Comparison of ENCODE assay signal across 8 cellular contexts in the genomic region with DNA sequence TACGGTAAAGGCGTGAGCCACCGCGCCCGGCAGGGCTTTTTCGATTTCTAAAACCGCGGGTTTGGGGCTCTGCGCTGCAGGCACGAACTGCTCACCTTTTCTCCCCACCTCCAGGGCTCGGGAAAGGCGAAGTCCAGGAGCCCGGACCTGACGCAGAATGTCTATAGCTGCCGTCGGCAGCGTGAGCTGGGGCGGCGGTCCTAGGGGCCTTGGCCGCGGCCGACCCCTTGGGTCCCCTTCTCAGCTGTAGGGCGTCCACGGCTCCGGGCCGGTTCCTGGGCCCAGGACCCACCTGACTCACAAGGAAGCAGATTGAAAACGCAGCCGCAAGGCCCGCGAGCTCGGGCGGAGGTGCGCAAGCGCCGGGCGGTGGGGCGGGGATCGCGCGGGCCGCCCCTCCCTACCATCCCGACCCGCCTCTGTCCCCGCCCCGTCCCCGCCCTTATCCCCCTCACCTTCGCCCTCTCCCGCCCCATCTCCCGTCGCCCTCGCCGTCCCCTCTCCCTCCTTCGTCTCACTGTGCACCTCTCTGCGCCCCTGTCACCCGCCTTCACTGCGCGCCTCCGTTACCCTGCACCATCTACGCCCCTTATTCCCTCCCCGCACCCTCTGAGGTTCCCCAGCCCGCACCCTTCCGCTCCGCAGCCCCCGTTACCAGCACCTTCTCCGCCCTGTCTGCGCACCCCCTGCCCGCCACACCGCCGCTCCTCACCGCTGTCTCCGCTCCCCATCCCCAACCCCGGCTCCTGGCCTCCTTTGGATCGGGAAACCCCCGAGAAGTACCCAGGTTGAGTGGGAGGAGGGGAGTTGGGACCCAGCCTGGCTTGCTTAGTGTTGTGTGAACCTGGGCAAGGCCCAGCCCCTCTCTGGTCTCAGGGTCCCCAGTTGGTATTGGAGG. TPM values are rescaled to one million over a fixed set of nuclear protein-coding genes. Genes with fewer than 3 reads are reported as not detected.
DNase-seq lines count a peak whose midpoint lies in the region; ATAC-seq and TF ChIP-seq lines count a peak whose summit lies in the region.

A gene with protein sequence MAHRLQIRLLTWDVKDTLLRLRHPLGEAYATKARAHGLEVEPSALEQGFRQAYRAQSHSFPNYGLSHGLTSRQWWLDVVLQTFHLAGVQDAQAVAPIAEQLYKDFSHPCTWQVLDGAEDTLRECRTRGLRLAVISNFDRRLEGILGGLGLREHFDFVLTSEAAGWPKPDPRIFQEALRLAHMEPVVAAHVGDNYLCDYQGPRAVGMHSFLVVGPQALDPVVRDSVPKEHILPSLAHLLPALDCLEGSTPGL (minus strand): TSS at position 353 of the 898 bp plus-strand sequence. CDS start 2,632 bp downstream, outside the sequence.

- H3K4me1 Mint-ChIP-seq in activated CD4-positive, alpha-beta T cell treated with anti-CD3 and anti-CD28 coated beads, Interleukin-2, amount 10 ng/mL, durations not matched to agents 7 days and 5 days, result peaks cover 21% of the 10 kb centered on the region

- ATAC-seq in GM18907 (IDR thresholded peaks at IDR 0.05; ENCODE audit: unreplicated experiment), result peak; percentile 82
- peak; percentile 71 for ATAC-seq in HG03139 (IDR thresholded peaks at IDR 0.05; ENCODE audit: unreplicated experiment)
- peak; percentile 85 for ATAC-seq in left lobe of liver

- H3K27ac Mint-ChIP-seq in activated CD4-positive, alpha-beta T cell treated with anti-CD3 and anti-CD28 coated beads, Interleukin-2, amount 10 ng/mL, durations not matched to agents 7 days and 5 days, result peak within 1 kb of the TSS; percentile 89

- in situ Hi-C loops in ACHN (cut with HindIII; ENCODE audit: low pct_ligation_motif_present, low pct_unique_long_range_greater_than_20kb, low sequenced_read_pairs), result no loop called here

- H3K27me3 Mint-ChIP-seq in activated CD4-positive, alpha-beta T cell treated with anti-CD3 and anti-CD28 coated beads, Interleukin-2, amount 10 ng/mL, durations not matched to agents 7 days and 5 days, result no peaks in the 10 kb centered on the region

- H3K4me3 ChIP-seq in coronary artery, result peak within 1 kb of the TSS; percentile 73

- POLR2A ChIA-PET in activated CD4-positive, alpha-beta T cell treated with anti-CD3 and anti-CD28 coated beads, Interleukin-2, amount 10 ng/mL, durations not matched to agents 7 days and 5 days (lab: Charles Lee), result interaction anchor here (0.7 to 1.0 kb wide), 2 partner anchors 18 to 34 kb away, joined by 3 to 4 read pairs; a partner anchor contains a TSS

- H3K4me3 Mint-ChIP-seq in activated CD4-positive, alpha-beta T cell treated with anti-CD3 and anti-CD28 coated beads, Interleukin-2, amount 10 ng/mL, durations not matched to agents 7 days and 5 days, result peak within 1 kb of the TSS; percentile 79

- DNase-seq in ACHN (peak; percentile 79), NCI-H460 (ENCODE audit: extremely low read depth, low read depth) (peak; percentile 71), coronary artery (ENCODE audit: low spot score) (peak; percentile 84), left lobe of liver (ENCODE audit: low spot score) (peak; percentile 87)
- peak; percentile 81 for DNase-seq in activated CD4-positive, alpha-beta T cell treated with anti-CD3 and anti-CD28 coated beads, Interleukin-2, amount 10 ng/mL, durations not matched to agents 7 days and 5 days
- DNase-seq in stimulated activated CD4-positive, alpha-beta T cell treated with anti-CD3 and anti-CD28 coated beads, Interleukin-2, amount 100 ng/mL, for 4 hours (ENCODE audit: low read depth), result peak; percentile 69

- CTCF ChIA-PET in activated CD4-positive, alpha-beta T cell treated with anti-CD3 and anti-CD28 coated beads, Interleukin-2, amount 10 ng/mL, durations not matched to agents 7 days and 5 days (lab: Charles Lee), result interaction anchor here (0.5 to 2.2 kb wide), 3 partner anchors 9 to 806 kb away, joined by 3 to 8 read pairs (median 5); a partner anchor contains a TSS

- H3K36me3 Mint-ChIP-seq in activated CD4-positive, alpha-beta T cell treated with anti-CD3 and anti-CD28 coated beads, Interleukin-2, amount 10 ng/mL, durations not matched to agents 7 days and 5 days (ENCODE audit: low read depth), result peaks cover 7% of the 10 kb centered on the region

- TF ChIP-seq CTCF in coronary artery (IDR thresholded peaks at IDR 0.05), result no peak

- peak within 1 kb of the TSS; percentile 49 to 86 for H3K27ac ChIP-seq in coronary artery

- no peaks in the 10 kb centered on the region for H3K9me3 Mint-ChIP-seq in activated CD4-positive, alpha-beta T cell treated with anti-CD3 and anti-CD28 coated beads, Interleukin-2, amount 10 ng/mL, durations not matched to agents 7 days and 5 days

RNA-seq across cellular contexts. Expression of the gene that starts here (rescaled TPM):
- total RNA-seq in NCI-H460 (2014; rRNA removed; shearing (Covaris generic)), result 10.8 and 14.8 TPM in 2 replicates
- polyA plus RNA-seq in NCI-H460 (2014; cell fraction: nucleus; rRNA removed), result 18.1 and 22.8 TPM in 2 replicates
- total RNA-seq in activated CD4-positive, alpha-beta T cell treated with anti-CD3 and anti-CD28 coated beads, Interleukin-2, amount 10 ng/mL, durations not matched to agents 7 days and 5 days, result 10 to 100 TPM; 16.2 to 20.2 TPM
- total RNA-seq in left lobe of liver, result 76.9 TPM

Comparison
In these comparisons a context has a peak if more than half of its experiments do, and no peak if none do; other contexts are left out.
1. Peak in every context shown above with its lines: DNase-seq, ATAC-seq, H3K4me3 ChIP-seq and H3K27ac ChIP-seq.